8 cellular contexts compared by ENCODE assay signal in genomic region chr1:98388431-98388830, GRCh38.
DNase-seq lines count a peak whose midpoint lies in the region; ATAC-seq, FAIRE-seq and TF ChIP-seq lines count a peak whose summit lies in the region.

No MANE protein-coding gene starts in this region.

- FAIRE-seq in RCC 7860 (lab: Jason Lieb, UNC) (peak; percentile 92), urothelium cell line (lab: Jason Lieb, UNC) (no peak)

- peak; percentile 21 for DNase-seq in CMK (ENCODE audit: low read depth)
- peak; percentile 76 for DNase-seq in RCC 7860 (ENCODE audit: low spot score)
- DNase-seq in fibroblast of villous mesenchyme (ENCODE audit: low read depth), result peak; percentile 64
- peak; percentile 53 for DNase-seq in urothelium cell line (ENCODE audit: low spot score)
- no peak for DNase-seq in ureter (ENCODE audit: low spot score)
- no peak for DNase-seq in NCI-H128 (lab: John Stamatoyannopoulos, UW; ENCODE audit: unreplicated experiment)

- no peak for TF ChIP-seq CTCF in fibroblast of villous mesenchyme (IDR thresholded peaks at IDR 0.05; ENCODE audit: insufficient read depth, low read depth, low read length)

- peak; percentile 82 for ATAC-seq in GM21786 (IDR thresholded peaks at IDR 0.05; ENCODE audit: unreplicated experiment)
- ATAC-seq in HG03045 (IDR thresholded peaks at IDR 0.05; ENCODE audit: unreplicated experiment), result no peak

- no peak overlapping the region for H3K4me3 ChIP-seq in fibroblast of villous mesenchyme (ENCODE audit: low read depth, low read length)

Comparison
In these comparisons a context has a peak if more than half of its experiments do, and no peak if none do; other contexts are left out.
1. DNase-seq: peak in CMK (single experiment), RCC 7860 (single experiment), fibroblast of villous mesenchyme (single experiment) and urothelium cell line (single experiment); none in ureter (single experiment) and NCI-H128 (single experiment).